In genomic region chr5:8598356-8598755, GRCh38 we compare ENCODE assay signal across 9 cellular contexts.
"Had no signal": no experiment of that assay in that cellular context is flagged by ENCODE, and none has a peak within 500 bp of the region (broad histone marks: within the 10 kb centered on the region; RNA-seq: fewer than 3 reads in every experiment).

No MANE protein-coding gene starts in this region.

- H3K36me3 ChIP-seq: HAP-1 had no signal

- H3K9me3 ChIP-seq: HAP-1 had no signal

- DNase-seq: GM23248, GOT3, H7, HFFc6, KBM-7 had no signal

- ATAC-seq: HCT116 had no signal

- H3K27ac ChIP-seq: GM23248, HL-60, KMS-11 had no signal

- H3K4me2 ChIP-seq: KMS-11 had no signal

- H3K4me3 ChIP-seq: GM23248, HAP-1 had no signal

- H3K9ac ChIP-seq: GM23248, KMS-11 had no signal

- H2AFZ ChIP-seq: GM23248 had no signal

- H3K4me1 ChIP-seq: HAP-1 had no signal
